ENCODE assay signal across 8 cellular contexts in genomic region chr12:57239587-57240068, GRCh38. TPM values are rescaled to one million over a fixed set of nuclear protein-coding genes. Genes with fewer than 3 reads are reported as not detected.
DNase-seq lines count a peak whose midpoint lies in the region; ATAC-seq and TF ChIP-seq lines count a peak whose summit lies in the region.

No MANE protein-coding gene starts in this region.

- peak; percentile 7 for ATAC-seq in central memory CD8-positive, alpha-beta T cell (replicated peaks; ENCODE audit: extremely low read depth, poor library complexity, severe bottlenecking)

- DNase-seq in DMS 273 (lab: John Stamatoyannopoulos, UW; ENCODE audit: unreplicated experiment) (peak; percentile 48), DMS 273 treated with DMSO at 0.1 percent for 48 hours (lab: John Stamatoyannopoulos, UW) (no peak), NCI-H146 treated with DMSO at 0.1 percent for 48 hours (lab: John Stamatoyannopoulos, UW; ENCODE audit: unreplicated experiment) (peak; percentile 39), hippocampal formation (lab: John Stamatoyannopoulos, UW) (no peak), NK-92 (lab: John Stamatoyannopoulos, UW; ENCODE audit: unreplicated experiment) (no peak)
- DNase-seq in central memory CD8-positive, alpha-beta T cell (ENCODE audit: low spot score in 2 of 2) = no peak
- no peak for DNase-seq in stimulated activated CD4-positive, alpha-beta T cell treated with anti-CD3 and anti-CD28 coated beads, Interleukin-4, amount 100 ng/mL, for 24 hours

- no peaks in the 10 kb centered on the region for H4K20me1 ChIP-seq in neural cell (ENCODE audit: insufficient read depth)

- peak overlapping the region; percentile 92 for H3K27ac ChIP-seq in neural cell (ENCODE audit: low read length)

- H3K9me3 Mint-ChIP-seq in central memory CD8-positive, alpha-beta T cell = no peaks in the 10 kb centered on the region

- H3K36me3 ChIP-seq in neural cell (ENCODE audit: insufficient read depth, low read length) = no peaks in the 10 kb centered on the region

- H3K4me2 ChIP-seq in neural cell (ENCODE audit: low read length) = peak overlapping the region; percentile 79

- H3K27ac Mint-ChIP-seq in central memory CD8-positive, alpha-beta T cell (ENCODE audit: low read depth) = peak overlapping the region; percentile 85

- TF ChIP-seq RAD21 in neural cell (conservative IDR thresholded peaks at IDR 0.05) = no peak

- peak overlapping the region; percentile 98 for H3K9ac ChIP-seq in neural cell (ENCODE audit: low read length)

- peaks cover 27% of the 10 kb centered on the region for H3K36me3 Mint-ChIP-seq in central memory CD8-positive, alpha-beta T cell (ENCODE audit: insufficient read depth)

- peaks cover 78% of the 10 kb centered on the region for H3K4me1 Mint-ChIP-seq in central memory CD8-positive, alpha-beta T cell

- no peaks in the 10 kb centered on the region for H3K9me2 ChIP-seq in neural cell (ENCODE audit: insufficient read depth, low read length)

- H3K79me2 ChIP-seq in neural cell (replicated peaks; ENCODE audit: insufficient read depth, low read length) = no peaks in the 10 kb centered on the region

- peaks cover 89% of the 10 kb centered on the region for H3K27me3 Mint-ChIP-seq in central memory CD8-positive, alpha-beta T cell

- peak overlapping the region; percentile 46 for H2AFZ ChIP-seq in neural cell (ENCODE audit: low read depth, low read length)

- peak overlapping the region; percentile 83 for H3K4me3 Mint-ChIP-seq in central memory CD8-positive, alpha-beta T cell

- no peak for TF ChIP-seq CTCF in neural cell (IDR thresholded peaks at IDR 0.05; ENCODE audit: poor library complexity, severe bottlenecking)

- peak overlapping the region; percentile 79 for H3K4me3 ChIP-seq in neural cell (ENCODE audit: low read length)

- no peaks in the 10 kb centered on the region for H3K9me3 ChIP-seq in neural cell (ENCODE audit: low read length)

- TF ChIP-seq EP300 in neural cell (conservative IDR thresholded peaks at IDR 0.05; ENCODE audit: poor library complexity, severe bottlenecking) = no peak

- H3K27me3 ChIP-seq in neural cell (ENCODE audit: insufficient read depth, low read depth, low read length) = peaks cover 75% of the 10 kb centered on the region

- no peaks in the 10 kb centered on the region for H3F3A ChIP-seq in neural cell (ENCODE audit: insufficient read depth, low read length, poor library complexity, severe bottlenecking)

TF ChIP-seq in neural cell, 6 proteins besides CTCF, POLR2A, EP300 and RAD21:
- TF ChIP-seq POLR2AphosphoS5 (IDR thresholded peaks at IDR 0.05) (no peak), REST (IDR thresholded peaks at IDR 0.05; ENCODE audit: borderline replicate concordance) (no peak), MXI1 (conservative IDR thresholded peaks at IDR 0.05; ENCODE audit: poor library complexity, severe bottlenecking) (no peak)

RNA-seq across cellular contexts. Expression of gene SHMT2, which starts 10.1 kb away (rescaled TPM):
- polyA plus RNA-seq in neural cell = 38.2 and 42.2 TPM in 2 replicates
- polyA minus RNA-seq in neural cell = 19.0 and 22.9 TPM in 2 replicates

RNA-seq across cellular contexts. Expression of gene STAC3, which starts 11.4 kb away (rescaled TPM):
- polyA plus RNA-seq in neural cell = 1.3 and 2.9 TPM in 2 replicates
- polyA minus RNA-seq in neural cell = 0.49 and 0.93 TPM in 2 replicates

RNA-seq across cellular contexts. Expression of gene NXPH4, which starts 23.0 kb away (rescaled TPM):
- 0.53 TPM in 1 of 2 replicates, not detected in the other for polyA plus RNA-seq in neural cell
- polyA minus RNA-seq in neural cell = not detected in 2 replicates

Comparison
In these comparisons a context has a peak if more than half of its experiments do, and no peak if none do; other contexts are left out.
1. DNase-seq: peak in DMS 273 (single experiment) and NCI-H146 treated with DMSO at 0.1 percent for 48 hours (single experiment); none in DMS 273 treated with DMSO at 0.1 percent for 48 hours (single experiment), central memory CD8-positive, alpha-beta T cell (0 of 2), hippocampal formation (0 of 2), stimulated activated CD4-positive, alpha-beta T cell treated with anti-CD3 and anti-CD28 coated beads, Interleukin-4, amount 100 ng/mL, for 24 hours (single experiment) and NK-92 (single experiment).